In the genomic region with DNA sequence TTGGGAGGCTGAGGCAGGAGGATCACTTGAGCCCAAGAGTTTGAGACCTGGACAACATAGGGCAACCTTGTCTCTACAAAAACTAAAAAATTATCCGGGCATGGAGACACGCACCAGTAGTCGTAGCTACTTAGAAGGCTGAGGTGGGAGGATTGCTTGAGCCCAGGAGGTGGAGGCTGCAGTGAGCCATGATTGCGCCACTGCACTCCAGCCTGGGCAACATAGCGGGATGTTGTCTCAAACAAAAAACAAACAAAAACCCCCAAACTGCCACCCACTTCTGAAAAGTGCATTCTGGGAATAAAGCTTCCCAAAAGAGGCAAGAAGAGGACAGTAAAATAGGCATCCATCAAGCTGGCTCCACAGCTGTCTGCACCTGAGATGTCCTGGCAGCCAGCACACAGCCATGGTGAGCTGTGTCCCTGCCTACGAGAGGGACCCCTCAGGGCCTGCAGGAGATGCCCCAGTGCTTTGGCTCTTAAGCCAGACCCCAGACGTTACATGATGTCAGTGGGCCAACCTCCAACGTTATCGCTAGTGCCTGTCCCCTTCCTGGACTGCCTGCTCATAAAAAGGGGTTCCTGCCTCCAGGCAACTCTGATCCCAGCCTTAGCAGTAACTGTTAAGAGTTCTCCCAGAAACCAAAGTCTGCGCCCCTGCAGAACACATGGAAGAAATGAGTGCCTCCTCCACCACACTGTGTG, we compare ENCODE assay signal across 31 cellular contexts.
DNase-seq lines count a peak whose midpoint lies in the region; ATAC-seq and TF ChIP-seq lines count a peak whose summit lies in the region.
"Had no signal": no experiment of that assay in that cellular context is flagged by ENCODE, and none has a peak within 500 bp of the region (broad histone marks: within the 10 kb centered on the region; RNA-seq: fewer than 3 reads in every experiment).

No MANE protein-coding gene starts in this region.

- H3K27ac ChIP-seq in vagina = peak overlapping the region; percentile 77
- no peak overlapping the region for H3K27ac ChIP-seq in CD8-positive, alpha-beta memory T cell (ENCODE audit: low read depth, low read length)
- H3K27ac ChIP-seq: cardiac muscle cell, left ventricle myocardium inferior, ovary, PC-9 had no signal

- CTCF ChIA-PET in Calu3 (lab: Charles Lee) = interaction anchor here (0.5 kb wide), 1 partner anchor 113 kb away, joined by 4 read pairs; no protein-coding TSS in a partner anchor
- CTCF ChIA-PET in CD8-positive, alpha-beta memory T cell (lab: Charles Lee) = interaction anchor here (1.7 kb wide), 1 partner anchor 146 kb away, joined by 4 read pairs; no protein-coding TSS in a partner anchor

- no peak for TF ChIP-seq POLR2A in vagina (IDR thresholded peaks at IDR 0.05)

- ATAC-seq in left ventricle myocardium superior = no peak
- no peak for ATAC-seq in stimulated activated naive B cell treated with anti-CD40 and anti-IgM and Interleukin-4, amounts not matched to agents 10 μg/mL and 1 μg/mL and 100 μg/mL, for 72 hours (replicated peaks)
- ATAC-seq: gastroesophageal sphincter; natural killer cell treated with Interleukin-12 subunit alpha and Interleukin-12 subunit beta and Interleukin-15 and Interleukin-18, amount 100 ng/mL, for 72 hours had no signal

- H3K36me3 ChIP-seq in vagina = no peaks in the 10 kb centered on the region
- H3K36me3 ChIP-seq in CD8-positive, alpha-beta memory T cell (ENCODE audit: insufficient read depth, low read length) = peaks cover 7% of the 10 kb centered on the region
- H3K36me3 ChIP-seq: HAP-1, ovary had no signal

- no peaks in the 10 kb centered on the region for H3K9me3 Mint-ChIP-seq in chondrocyte (ENCODE audit: low read depth)
- no peaks in the 10 kb centered on the region for H3K9me3 Mint-ChIP-seq in osteocyte (ENCODE audit: unreplicated experiment)
- no peaks in the 10 kb centered on the region for H3K9me3 Mint-ChIP-seq in Calu3 (ENCODE audit: low read depth, unreplicated experiment)
- no peaks in the 10 kb centered on the region for H3K9me3 Mint-ChIP-seq in CD8-positive, alpha-beta memory T cell
- H3K9me3 Mint-ChIP-seq in stimulated activated naive B cell treated with anti-CD40 and anti-IgM and Interleukin-4, amounts not matched to agents 10 μg/mL and 1 μg/mL and 100 μg/mL, for 72 hours = no peaks in the 10 kb centered on the region
- H3K9me3 Mint-ChIP-seq: activated naive CD4-positive, alpha-beta T cell treated with anti-CD3 and anti-CD28 coated beads for 36 hours; IgD-negative memory B cell; natural killer cell treated with Interleukin-12 subunit alpha and Interleukin-12 subunit beta and Interleukin-15 and Interleukin-18, amount 100 ng/mL, for 72 hours; T-helper 2 cell treated with Interferon-gamma antibody and Interleukin-4, amounts not matched to agents 5 μg/mL and 100 μg/mL, for 36 hours had no signal

- DNase-seq in cardiac septum (ENCODE audit: low spot score) (peak; percentile 36), left ventricle myocardium superior (no peak), chondrocyte (ENCODE audit: low spot score) (no peak), osteocyte (ENCODE audit: extremely low spot score, unreplicated experiment) (no peak), vagina (ENCODE audit: extremely low spot score in 2 of 2) (no peak), Calu3 (no peak)
- no peak for DNase-seq in CD8-positive, alpha-beta memory T cell
- DNase-seq in stimulated activated naive B cell treated with anti-CD40 and anti-IgM and Interleukin-4, amounts not matched to agents 10 μg/mL and 1 μg/mL and 100 μg/mL, for 72 hours = no peak
- DNase-seq: activated CD4-positive, alpha-beta T cell treated with anti-CD3 and anti-CD28 coated beads for 4 hours; activated naive CD4-positive, alpha-beta T cell treated with anti-CD3 and anti-CD28 coated beads for 36 hours; activated T-cell treated with anti-CD3 and anti-CD28 coated beads, Interleukin-2, amount 50 U/mL, for 48 hours; Caco-2; dermis blood vessel endothelial cell; DND-41; hypothalamus; left ventricle myocardium inferior; midbrain; NCI-H1092; NCI-H2029; NCI-H526; NK-92 treated with Interleukin-12 subunit alpha and Interleukin-12 subunit beta, amount 100 ng/mL, for 24 hours; PC-9; SHP77; stimulated activated CD4-positive, alpha-beta T cell treated with anti-CD3 and anti-CD28 coated beads, Interleukin-2, amount 100 ng/mL, for 48 hours had no signal

- H3K27ac Mint-ChIP-seq in chondrocyte (ENCODE audit: unreplicated experiment) (peak overlapping the region; percentile 17), osteocyte (ENCODE audit: unreplicated experiment) (peak overlapping the region; percentile 65), Calu3 (ENCODE audit: unreplicated experiment) (no peak overlapping the region)
- peak overlapping the region in 4 of 8 donors; percentile 7 to 80 (median 60) for H3K27ac Mint-ChIP-seq in CD8-positive, alpha-beta memory T cell
- no peak overlapping the region for H3K27ac Mint-ChIP-seq in stimulated activated naive B cell treated with anti-CD40 and anti-IgM and Interleukin-4, amounts not matched to agents 10 μg/mL and 1 μg/mL and 100 μg/mL, for 72 hours
- H3K27ac Mint-ChIP-seq: activated naive CD4-positive, alpha-beta T cell treated with anti-CD3 and anti-CD28 coated beads for 36 hours; IgD-negative memory B cell; natural killer cell treated with Interleukin-12 subunit alpha and Interleukin-12 subunit beta and Interleukin-15 and Interleukin-18, amount 100 ng/mL, for 72 hours; T-helper 2 cell treated with Interferon-gamma antibody and Interleukin-4, amounts not matched to agents 5 μg/mL and 100 μg/mL, for 36 hours had no signal

- no peaks in the 10 kb centered on the region for H3K27me3 ChIP-seq in vagina
- no peaks in the 10 kb centered on the region for H3K27me3 ChIP-seq in CD8-positive, alpha-beta memory T cell (ENCODE audit: insufficient read depth, low read length, poor library complexity, severe bottlenecking)
- H3K27me3 ChIP-seq: cardiac muscle cell, gastroesophageal sphincter, ovary had no signal

- intact Hi-C loops in cardiac septum (cut with DNase I) = loop anchor here (10.0 kb wide), 1 partner anchor 125 kb away; no protein-coding TSS in a partner anchor
- intact Hi-C loops in left ventricle myocardium superior (cut with micrococcal nuclease) = loop anchor here (10.0 kb wide), 1 partner anchor 415 kb away; no protein-coding TSS in a partner anchor
- intact Hi-C loops in vagina (cut with DNase I) = no loop called here
- intact Hi-C loops in Calu3 (cut with micrococcal nuclease; ENCODE audit: unreplicated experiment) = no loop called here

- H3K36me3 Mint-ChIP-seq in chondrocyte (ENCODE audit: low read depth) (peaks cover 33% of the 10 kb centered on the region), osteocyte (ENCODE audit: unreplicated experiment) (peaks cover 49% of the 10 kb centered on the region), Calu3 (ENCODE audit: insufficient read depth, unreplicated experiment) (peaks cover 11% of the 10 kb centered on the region)
- H3K36me3 Mint-ChIP-seq in CD8-positive, alpha-beta memory T cell = peaks cover 6 to 89% (median 21%) of the 10 kb centered on the region in 3 donors
- H3K36me3 Mint-ChIP-seq in stimulated activated naive B cell treated with anti-CD40 and anti-IgM and Interleukin-4, amounts not matched to agents 10 μg/mL and 1 μg/mL and 100 μg/mL, for 72 hours = peaks cover 0 to 13% of the 10 kb centered on the region in 2 donors
- H3K36me3 Mint-ChIP-seq: natural killer cell treated with Interleukin-12 subunit alpha and Interleukin-12 subunit beta and Interleukin-15 and Interleukin-18, amount 100 ng/mL, for 72 hours had no signal

- H3K4me1 Mint-ChIP-seq in chondrocyte (ENCODE audit: low read depth) (peaks cover 88% of the 10 kb centered on the region), osteocyte (ENCODE audit: unreplicated experiment) (peaks cover 81% of the 10 kb centered on the region), Calu3 (ENCODE audit: low read depth, unreplicated experiment) (no peaks in the 10 kb centered on the region)
- peaks cover 4 to 7% (median 6%) of the 10 kb centered on the region in 3 donors for H3K4me1 Mint-ChIP-seq in CD8-positive, alpha-beta memory T cell
- H3K4me1 Mint-ChIP-seq in stimulated activated naive B cell treated with anti-CD40 and anti-IgM and Interleukin-4, amounts not matched to agents 10 μg/mL and 1 μg/mL and 100 μg/mL, for 72 hours = peaks cover under 1 to 2% of the 10 kb centered on the region in 2 donors

- no peaks in the 10 kb centered on the region for H3K27me3 Mint-ChIP-seq in chondrocyte (ENCODE audit: low read depth)
- no peaks in the 10 kb centered on the region for H3K27me3 Mint-ChIP-seq in osteocyte (ENCODE audit: unreplicated experiment)
- H3K27me3 Mint-ChIP-seq in Calu3 (ENCODE audit: unreplicated experiment) = no peaks in the 10 kb centered on the region
- H3K27me3 Mint-ChIP-seq in CD8-positive, alpha-beta memory T cell = no peaks in the 10 kb centered on the region
- no peaks in the 10 kb centered on the region for H3K27me3 Mint-ChIP-seq in stimulated activated naive B cell treated with anti-CD40 and anti-IgM and Interleukin-4, amounts not matched to agents 10 μg/mL and 1 μg/mL and 100 μg/mL, for 72 hours
- H3K27me3 Mint-ChIP-seq: IgD-negative memory B cell; natural killer cell treated with Interleukin-12 subunit alpha and Interleukin-12 subunit beta and Interleukin-15 and Interleukin-18, amount 100 ng/mL, for 72 hours had no signal

- TF ChIP-seq CTCF in chondrocyte (IDR thresholded peaks at IDR 0.05) (no peak), osteocyte (IDR thresholded peaks at IDR 0.05) (no peak), vagina (IDR thresholded peaks at IDR 0.05) (no peak), Calu3 (IDR thresholded peaks at IDR 0.05; ENCODE audit: unreplicated experiment) (no peak)

- BruUV-seq in Calu3 (replicated peaks; lab: Mats Ljungman, UMichigan) = no TSS peak

- POLR2A ChIA-PET in CD8-positive, alpha-beta memory T cell (lab: Charles Lee) = interaction anchor here (0.6 kb wide), 1 partner anchor 423 kb away, joined by 4 read pairs; no protein-coding TSS in a partner anchor

- H3K4me3 ChIP-seq in vagina = no peak overlapping the region
- no peak overlapping the region for H3K4me3 ChIP-seq in CD8-positive, alpha-beta memory T cell (ENCODE audit: low read length)
- H3K4me3 ChIP-seq: cardiac muscle cell, gastroesophageal sphincter, HAP-1, left ventricle myocardium inferior, ovary, PC-9 had no signal

- no peak overlapping the region for H3K4me3 Mint-ChIP-seq in chondrocyte (ENCODE audit: unreplicated experiment)
- H3K4me3 Mint-ChIP-seq in osteocyte (ENCODE audit: unreplicated experiment) = no peak overlapping the region
- no peak overlapping the region for H3K4me3 Mint-ChIP-seq in Calu3 (ENCODE audit: low read depth, unreplicated experiment)
- no peak overlapping the region for H3K4me3 Mint-ChIP-seq in CD8-positive, alpha-beta memory T cell
- H3K4me3 Mint-ChIP-seq in stimulated activated naive B cell treated with anti-CD40 and anti-IgM and Interleukin-4, amounts not matched to agents 10 μg/mL and 1 μg/mL and 100 μg/mL, for 72 hours = no peak overlapping the region
- H3K4me3 Mint-ChIP-seq: activated naive CD4-positive, alpha-beta T cell treated with anti-CD3 and anti-CD28 coated beads for 36 hours; IgD-negative memory B cell; natural killer cell treated with Interleukin-12 subunit alpha and Interleukin-12 subunit beta and Interleukin-15 and Interleukin-18, amount 100 ng/mL, for 72 hours; T-helper 2 cell treated with Interferon-gamma antibody and Interleukin-4, amounts not matched to agents 5 μg/mL and 100 μg/mL, for 36 hours had no signal

- peaks cover 48% of the 10 kb centered on the region for H3K4me1 ChIP-seq in vagina
- H3K4me1 ChIP-seq in CD8-positive, alpha-beta memory T cell (ENCODE audit: insufficient read depth, low read length) = peaks cover 2% of the 10 kb centered on the region
- H3K4me1 ChIP-seq: Caco-2, HAP-1 had no signal

- H3K9me3 ChIP-seq in vagina = no peaks in the 10 kb centered on the region
- H3K9me3 ChIP-seq in CD8-positive, alpha-beta memory T cell (ENCODE audit: low read length) = no peaks in the 10 kb centered on the region
- H3K9me3 ChIP-seq: Caco-2, gastroesophageal sphincter, HAP-1, left ventricle myocardium inferior, ovary had no signal

Comparison
In these comparisons a context has a peak if more than half of its experiments do, and no peak if none do; other contexts are left out.
1. H3K27ac Mint-ChIP-seq: peak in chondrocyte (single experiment) and osteocyte (single experiment); none in Calu3 (single experiment) and stimulated activated naive B cell treated with anti-CD40 and anti-IgM and Interleukin-4, amounts not matched to agents 10 μg/mL and 1 μg/mL and 100 μg/mL, for 72 hours (single experiment).
2. intact Hi-C loops: an anchor here in cardiac septum (10.0 kb wide) and left ventricle myocardium superior (10.0 kb wide); none called in vagina and Calu3.